Comparison of ENCODE assay signal across 16 cellular contexts in genomic region chr6:97978855-97979271, GRCh38.
A peak's percentile ranks its signal among the peaks of the same experiment; 100 is the strongest.
DNase-seq lines count a peak whose midpoint lies in the region; ATAC-seq and TF ChIP-seq lines count a peak whose summit lies in the region.
"Had no signal": no experiment of that assay in that cellular context is flagged by ENCODE, and none has a peak within 500 bp of the region (broad histone marks: within the 10 kb centered on the region; RNA-seq: fewer than 3 reads in every experiment).

No MANE protein-coding gene starts in this region.

- H4K91ac ChIP-seq in neuronal stem cell (ENCODE audit: low read depth, low read length, poor library complexity), result no peak overlapping the region

- H3K27me3 ChIP-seq in GM06990 (replicated peaks; ENCODE audit: control insufficient read depth, insufficient read depth, low read length) (no peaks in the 10 kb centered on the region), neuronal stem cell (ENCODE audit: control insufficient read depth in 3 of 3, insufficient read depth in 3 of 3, low read depth in 1 of 3, low read length in 3 of 3) (no peaks in the 10 kb centered on the region), esophagus squamous epithelium (no peaks in the 10 kb centered on the region)
- H3K27me3 ChIP-seq: ascending aorta, tibial artery had no signal

- no peak overlapping the region for H2BK5ac ChIP-seq in neuronal stem cell (ENCODE audit: low read length)

- no peaks in the 10 kb centered on the region for H3K79me1 ChIP-seq in neuronal stem cell (ENCODE audit: low read depth, low read length)

- DNase-seq in GM06990 (ENCODE audit: extremely low read depth, insufficient read length) (peak; percentile 3), UCSD-AML1 (lab: John Stamatoyannopoulos, UW; ENCODE audit: unreplicated experiment) (peak; percentile 12), neuronal stem cell (ENCODE audit: low spot score) (no peak), esophagus squamous epithelium (lab: John Stamatoyannopoulos, UW) (no peak), COR-L47 (lab: John Stamatoyannopoulos, UW) (no peak), nucleus accumbens (lab: John Stamatoyannopoulos, UW) (no peak)
- DNase-seq: activated CD4-positive, CD25-positive, alpha-beta regulatory T cell treated with anti-CD3 and anti-CD28 coated beads, Interleukin-2, amount 50 U/mL, for 72 hours; activated T-cell treated with anti-CD3 and anti-CD28 coated beads, Interleukin-2, amount 50 U/mL, for 48 hours; DMS79 treated with DMSO at 0.1 percent for 48 hours; effector CD8-positive, alpha-beta T cell; NCI-H446 treated with DMSO at 0.1 percent for 48 hours; tibial artery had no signal

- no CpG with 5 or more reads among the region's 15 CpGs for WGBS in neuronal stem cell (ENCODE audit: extremely low coverage in 2 of 2, insufficient read length in 2 of 2, insufficient replicate concordance in 1 of 2), 2 donors
- 79 to 86% methylated on average over 12 to 14 of the region's 15 CpGs for WGBS in esophagus squamous epithelium, 2 donors

- no peak overlapping the region for H3K14ac ChIP-seq in neuronal stem cell (ENCODE audit: low read length)

- no peaks in the 10 kb centered on the region for H3K4me1 ChIP-seq in neuronal stem cell (ENCODE audit: control insufficient read depth in 2 of 2, insufficient read depth in 1 of 2, low read depth in 1 of 2, low read length in 2 of 2)
- no peaks in the 10 kb centered on the region for H3K4me1 ChIP-seq in esophagus squamous epithelium
- H3K4me1 ChIP-seq: ascending aorta, tibial artery had no signal

- H2AK5ac ChIP-seq in neuronal stem cell (ENCODE audit: low read depth, low read length), result peak overlapping the region; percentile 3

- H3K9me3 ChIP-seq in neuronal stem cell (replicated peaks in 1 of 2; ENCODE audit: control insufficient read depth in 2 of 2, insufficient read depth in 1 of 2, low read depth in 1 of 2, low read length in 2 of 2), result no peaks in the 10 kb centered on the region
- H3K9me3 ChIP-seq in esophagus squamous epithelium, result no peaks in the 10 kb centered on the region
- H3K9me3 ChIP-seq: ascending aorta, tibial artery had no signal

- ATAC-seq in HG02798 (IDR thresholded peaks at IDR 0.05; ENCODE audit: poor library complexity, unreplicated experiment), result no peak
- ATAC-seq: natural killer cell treated with Interleukin-12 subunit alpha and Interleukin-12 subunit beta and Interleukin-15 and Interleukin-18, amount 100 ng/mL, for 72 hours had no signal

- no peak overlapping the region for H3K27ac ChIP-seq in neuronal stem cell (replicated peaks; ENCODE audit: low read length)
- no peak overlapping the region for H3K27ac ChIP-seq in esophagus squamous epithelium
- H3K27ac ChIP-seq: ascending aorta, tibial artery had no signal

- H3K18ac ChIP-seq in neuronal stem cell (ENCODE audit: low read length), result peak overlapping the region; percentile 19

- no peak overlapping the region for H2AFZ ChIP-seq in neuronal stem cell (ENCODE audit: low read length)

- intact Hi-C loops in esophagus squamous epithelium (cut with DNase I), result no loop called here

- H3K36me3 ChIP-seq in GM06990 (ENCODE audit: control insufficient read depth, insufficient read depth, low read length) (no peaks in the 10 kb centered on the region), neuronal stem cell (replicated peaks in 1 of 2; ENCODE audit: control insufficient read depth in 2 of 2, insufficient read depth in 2 of 2, low read length in 2 of 2) (no peaks in the 10 kb centered on the region), esophagus squamous epithelium (no peaks in the 10 kb centered on the region)
- H3K36me3 ChIP-seq: ascending aorta, tibial artery had no signal

- no peak overlapping the region for H2BK15ac ChIP-seq in neuronal stem cell (ENCODE audit: low read length)

- no peak overlapping the region for H2BK120ac ChIP-seq in neuronal stem cell (ENCODE audit: low read depth, low read length)

- no peak overlapping the region for H2BK12ac ChIP-seq in neuronal stem cell (ENCODE audit: low read length)

- TF ChIP-seq POLR2A in esophagus squamous epithelium (IDR thresholded peaks at IDR 0.05), result no peak

- no peak overlapping the region for H3K23ac ChIP-seq in neuronal stem cell (ENCODE audit: low read depth, low read length, poor library complexity)

- no peak overlapping the region for H3K4ac ChIP-seq in neuronal stem cell (ENCODE audit: low read length)

- H4K8ac ChIP-seq in neuronal stem cell (ENCODE audit: low read depth, low read length), result no peak overlapping the region

- TF ChIP-seq CTCF in GM06990 (IDR thresholded peaks at IDR 0.05; ENCODE audit: insufficient read depth, low read length, poor library complexity, severe bottlenecking) (no peak), LNCAP (IDR thresholded peaks at IDR 0.05) (peak; percentile 68), esophagus squamous epithelium (IDR thresholded peaks at IDR 0.05) (no peak)

- H3K4me3 ChIP-seq in GM06990 (replicated peaks; ENCODE audit: low read depth, low read length) (no peak overlapping the region), neuronal stem cell (ENCODE audit: low read length in 2 of 2) (no peak overlapping the region), esophagus squamous epithelium (no peak overlapping the region)
- H3K4me3 ChIP-seq: ascending aorta, tibial artery had no signal

- no peak overlapping the region for H3K4me2 ChIP-seq in neuronal stem cell (ENCODE audit: insufficient read depth, low read length, poor library complexity, severe bottlenecking)

- H3K9ac ChIP-seq in neuronal stem cell (ENCODE audit: low read depth, low read length, poor library complexity), result no peak overlapping the region

Comparison
In these comparisons a context has a peak if more than half of its experiments do, and no peak if none do; other contexts are left out.
1. DNase-seq: peak in GM06990 (single experiment) and UCSD-AML1 (single experiment); none in neuronal stem cell (single experiment), esophagus squamous epithelium (single experiment), COR-L47 (single experiment) and nucleus accumbens (0 of 56).